ENCODE assay signal across 8 cellular contexts in the genomic region with DNA sequence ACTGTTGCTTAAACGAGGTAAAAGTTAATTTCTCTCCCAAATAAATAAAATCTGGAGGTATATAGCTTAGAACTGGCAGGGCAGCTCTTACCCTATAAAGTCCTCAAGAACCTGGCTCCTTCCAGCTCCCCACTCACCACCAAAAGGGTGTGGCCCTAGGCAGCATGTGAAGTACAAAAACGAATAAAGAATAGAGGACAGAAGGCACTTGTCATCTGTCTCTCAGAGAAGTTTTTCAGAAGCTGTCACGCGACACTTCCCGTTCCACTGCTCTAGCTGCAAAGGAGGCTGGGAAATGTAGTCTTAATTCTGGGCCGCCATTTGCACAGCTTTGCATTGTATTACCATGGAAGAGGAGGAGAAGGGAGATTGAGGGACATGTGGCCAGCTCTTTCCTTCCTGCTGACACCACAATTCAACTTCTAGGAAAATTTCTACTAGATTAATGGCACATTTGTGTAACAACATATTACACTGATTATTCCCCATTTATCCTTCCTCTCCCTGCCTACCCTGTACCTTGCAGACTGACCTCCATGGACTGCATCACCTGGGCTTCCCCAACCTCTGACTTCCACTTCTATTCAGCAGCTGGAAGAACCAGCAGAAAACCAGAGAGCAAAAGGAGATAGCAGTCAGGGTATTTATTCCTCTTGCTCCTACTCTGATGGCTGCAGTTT.
DNase-seq lines count a peak whose midpoint lies in the region; ATAC-seq and TF ChIP-seq lines count a peak whose summit lies in the region.

No MANE protein-coding gene starts in this region.

- H3K27ac Mint-ChIP-seq in endothelial cell (ENCODE audit: unreplicated experiment) = peak overlapping the region; percentile 67

- peak; percentile 89 for DNase-seq in NCI-H774 (lab: John Stamatoyannopoulos, UW)
- peak; percentile 17 to 18 for DNase-seq in activated CD8-positive, alpha-beta memory T cell treated with anti-CD3 and anti-CD28 coated beads for 1 hour (ENCODE audit: extremely low read depth in 1 of 2, low read depth in 1 of 2)
- DNase-seq in endothelial cell (ENCODE audit: low spot score) = peak; percentile 62
- DNase-seq in mucosa of gallbladder (ENCODE audit: low spot score) = peak; percentile 67
- peak; percentile 37 to 53 for DNase-seq in stimulated activated CD8-positive, alpha-beta memory T cell treated with anti-CD3 and anti-CD28 coated beads, Interleukin-7, amount 100 ng/mL, for 4 hours (ENCODE audit: low read depth in 2 of 2)

- TF ChIP-seq CTCF in endothelial cell (IDR thresholded peaks at IDR 0.05; ENCODE audit: unreplicated experiment) = no peak

- H4K20me1 ChIP-seq in BLaER1 treated with 17β-estradiol and CSF1 and Interleukin-3, amounts not matched to agents 10 nM and 100 nM = no peaks in the 10 kb centered on the region

- no peaks in the 10 kb centered on the region for H3K36me3 Mint-ChIP-seq in endothelial cell (ENCODE audit: low read depth, unreplicated experiment)

- H3K27me3 ChIP-seq in BLaER1 treated with 17β-estradiol and CSF1 and Interleukin-3, amounts not matched to agents 10 nM and 100 nM = no peaks in the 10 kb centered on the region

- H3K36me3 ChIP-seq in BLaER1 treated with 17β-estradiol and CSF1 and Interleukin-3, amounts not matched to agents 10 nM and 100 nM = no peaks in the 10 kb centered on the region

- peak overlapping the region in 1 of 10 experiments; percentile 27; a peak in 1 of 20 replicates for H3K4me3 ChIP-seq in BLaER1 treated with 17β-estradiol and CSF1 and Interleukin-3, amounts not matched to agents 10 nM and 100 nM

- peaks cover 8% of the 10 kb centered on the region for H3K4me1 Mint-ChIP-seq in endothelial cell (ENCODE audit: unreplicated experiment)

- peak; percentile 99 for ATAC-seq in GM19397 (IDR thresholded peaks at IDR 0.05; ENCODE audit: unreplicated experiment)
- peak; percentile 99 for ATAC-seq in HG03460 (IDR thresholded peaks at IDR 0.05; ENCODE audit: unreplicated experiment)

- no peak overlapping the region for H3K9ac ChIP-seq in BLaER1 treated with 17β-estradiol and CSF1 and Interleukin-3, amounts not matched to agents 10 nM and 100 nM

- H3K4me1 ChIP-seq in BLaER1 treated with 17β-estradiol and CSF1 and Interleukin-3, amounts not matched to agents 10 nM and 100 nM = 0 out of 20 replicates have a peak, but pooled peaks cover 0 to 4% (median 0%) of the 10 kb centered on the region in 10 experiments

- H3K27me3 Mint-ChIP-seq in endothelial cell (ENCODE audit: unreplicated experiment) = no peaks in the 10 kb centered on the region

- H3K4me3 Mint-ChIP-seq in endothelial cell (ENCODE audit: unreplicated experiment) = no peak overlapping the region

- no peaks in the 10 kb centered on the region for H3K9me3 Mint-ChIP-seq in endothelial cell (ENCODE audit: unreplicated experiment)

- peak overlapping the region in 1 of 11 experiments; percentile 51; a peak in 1 of 22 replicates for H3K27ac ChIP-seq in BLaER1 treated with 17β-estradiol and CSF1 and Interleukin-3, amounts not matched to agents 10 nM and 100 nM

- peak overlapping the region in 7 of 11 experiments; percentile 5 to 49 (median 32); a peak in 4 of 22 replicates for H3K4me2 ChIP-seq in BLaER1 treated with 17β-estradiol and CSF1 and Interleukin-3, amounts not matched to agents 10 nM and 100 nM

- H3K9me3 ChIP-seq in BLaER1 treated with 17β-estradiol and CSF1 and Interleukin-3, amounts not matched to agents 10 nM and 100 nM (replicated peaks in 1 of 11) = peaks cover 0 to 5% (median 0%) of the 10 kb centered on the region in 11 experiments; a peak in 2 of 22 replicates

Comparison
In these comparisons a context has a peak if more than half of its experiments do, and no peak if none do; other contexts are left out.
1. DNase-seq: peak in every context shown above with its lines; median percentile 89 in NCI-H774; 67 in mucosa of gallbladder; 62 in endothelial cell; 45 in stimulated activated CD8-positive, alpha-beta memory T cell treated with anti-CD3 and anti-CD28 coated beads, Interleukin-7, amount 100 ng/mL, for 4 hours; 18 in activated CD8-positive, alpha-beta memory T cell treated with anti-CD3 and anti-CD28 coated beads for 1 hour.